Comparison of ENCODE assay signal across 1 cellular context in the genomic region with DNA sequence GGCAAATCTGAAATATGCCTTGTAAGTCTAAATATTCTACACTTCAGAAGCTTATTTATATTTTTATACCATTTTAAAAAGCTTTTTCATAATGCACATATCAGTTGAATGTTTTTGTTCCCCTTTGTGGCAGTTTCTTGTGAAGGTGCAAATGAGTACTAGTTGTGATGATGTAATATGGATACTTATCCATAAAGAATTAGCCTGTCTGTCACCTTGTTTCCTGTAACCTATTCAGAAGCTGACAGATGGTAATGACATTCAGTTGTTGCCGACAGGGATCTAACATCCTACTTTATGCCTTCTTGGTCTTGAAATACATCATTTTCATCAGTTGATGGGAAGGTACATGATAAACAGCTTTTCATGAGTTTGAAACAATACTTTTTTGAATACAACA.
A peak's percentile ranks its signal among the peaks of the same experiment; 100 is the strongest.
TF ChIP-seq lines count a peak whose summit lies in the region.

No MANE protein-coding gene starts in this region.

TF ChIP-seq in HEK293, 187 proteins besides CTCF, POLR2A, EP300 and RAD21 (continued from another document):
- TF ChIP-seq, protein P1, sequence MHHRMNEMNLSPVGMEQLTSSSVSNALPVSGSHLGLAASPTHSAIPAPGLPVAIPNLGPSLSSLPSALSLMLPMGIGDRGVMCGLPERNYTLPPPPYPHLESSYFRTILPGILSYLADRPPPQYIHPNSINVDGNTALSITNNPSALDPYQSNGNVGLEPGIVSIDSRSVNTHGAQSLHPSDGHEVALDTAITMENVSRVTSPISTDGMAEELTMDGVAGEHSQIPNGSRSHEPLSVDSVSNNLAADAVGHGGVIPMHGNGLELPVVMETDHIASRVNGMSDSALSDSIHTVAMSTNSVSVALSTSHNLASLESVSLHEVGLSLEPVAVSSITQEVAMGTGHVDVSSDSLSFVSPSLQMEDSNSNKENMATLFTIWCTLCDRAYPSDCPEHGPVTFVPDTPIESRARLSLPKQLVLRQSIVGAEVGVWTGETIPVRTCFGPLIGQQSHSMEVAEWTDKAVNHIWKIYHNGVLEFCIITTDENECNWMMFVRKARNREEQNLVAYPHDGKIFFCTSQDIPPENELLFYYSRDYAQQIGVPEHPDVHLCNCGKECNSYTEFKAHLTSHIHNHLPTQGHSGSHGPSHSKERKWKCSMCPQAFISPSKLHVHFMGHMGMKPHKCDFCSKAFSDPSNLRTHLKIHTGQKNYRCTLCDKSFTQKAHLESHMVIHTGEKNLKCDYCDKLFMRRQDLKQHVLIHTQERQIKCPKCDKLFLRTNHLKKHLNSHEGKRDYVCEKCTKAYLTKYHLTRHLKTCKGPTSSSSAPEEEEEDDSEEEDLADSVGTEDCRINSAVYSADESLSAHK (tag by site-specific recombination; IDR thresholded peaks at IDR 0.05), result 0 out of 2 replicates have a peak, but pooled peaks have one; percentile 28
- TF ChIP-seq KLF16 (tag by site-specific recombination; IDR thresholded peaks at IDR 0.05) (no peak), OSR2 (tag by site-specific recombination; IDR thresholded peaks at IDR 0.05) (peak; percentile 35; the same call in 1 of the 2 replicates), HIC1 (tag by site-specific recombination; IDR thresholded peaks at IDR 0.05) (no peak), ZBTB17 (tag by site-specific recombination; IDR thresholded peaks at IDR 0.05) (no peak), ZNF112 (tag by site-specific recombination; IDR thresholded peaks at IDR 0.05) (no peak), ZNF10 (tag by site-specific recombination; IDR thresholded peaks at IDR 0.05) (peak; percentile 84), BCL6B (tag by site-specific recombination; IDR thresholded peaks at IDR 0.05) (no peak), ZNF138 (tag by site-specific recombination; IDR thresholded peaks at IDR 0.05; ENCODE audit: borderline replicate concordance) (no peak), ZNF768 (tag by site-specific recombination; IDR thresholded peaks at IDR 0.05) (no peak), MZF1 (tag by site-specific recombination; IDR thresholded peaks at IDR 0.05; ENCODE audit: borderline replicate concordance) (no peak), PRDM1 (tag by site-specific recombination; IDR thresholded peaks at IDR 0.05) (no peak), ZFP37 (tag by site-specific recombination; IDR thresholded peaks at IDR 0.05) (no peak), ZNF362 (tag by site-specific recombination; IDR thresholded peaks at IDR 0.05) (no peak), ZNF664 (tag by site-specific recombination; IDR thresholded peaks at IDR 0.05) (no peak), ZNF24 (tag by site-specific recombination; IDR thresholded peaks at IDR 0.05) (no peak), ZNF274 (IDR thresholded peaks at IDR 0.05; ENCODE audit: low read length) (no peak), ZNF274 (tag by site-specific recombination; IDR thresholded peaks at IDR 0.05; ENCODE audit: borderline replicate concordance) (no peak)
- TF ChIP-seq, protein P2, sequence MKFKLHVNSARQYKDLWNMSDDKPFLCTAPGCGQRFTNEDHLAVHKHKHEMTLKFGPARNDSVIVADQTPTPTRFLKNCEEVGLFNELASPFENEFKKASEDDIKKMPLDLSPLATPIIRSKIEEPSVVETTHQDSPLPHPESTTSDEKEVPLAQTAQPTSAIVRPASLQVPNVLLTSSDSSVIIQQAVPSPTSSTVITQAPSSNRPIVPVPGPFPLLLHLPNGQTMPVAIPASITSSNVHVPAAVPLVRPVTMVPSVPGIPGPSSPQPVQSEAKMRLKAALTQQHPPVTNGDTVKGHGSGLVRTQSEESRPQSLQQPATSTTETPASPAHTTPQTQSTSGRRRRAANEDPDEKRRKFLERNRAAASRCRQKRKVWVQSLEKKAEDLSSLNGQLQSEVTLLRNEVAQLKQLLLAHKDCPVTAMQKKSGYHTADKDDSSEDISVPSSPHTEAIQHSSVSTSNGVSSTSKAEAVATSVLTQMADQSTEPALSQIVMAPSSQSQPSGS (tag by site-specific recombination; IDR thresholded peaks at IDR 0.05; ENCODE audit: low read depth), result peak; percentile 47; the same call in 1 of the 2 replicates
- TF ChIP-seq, protein P3, sequence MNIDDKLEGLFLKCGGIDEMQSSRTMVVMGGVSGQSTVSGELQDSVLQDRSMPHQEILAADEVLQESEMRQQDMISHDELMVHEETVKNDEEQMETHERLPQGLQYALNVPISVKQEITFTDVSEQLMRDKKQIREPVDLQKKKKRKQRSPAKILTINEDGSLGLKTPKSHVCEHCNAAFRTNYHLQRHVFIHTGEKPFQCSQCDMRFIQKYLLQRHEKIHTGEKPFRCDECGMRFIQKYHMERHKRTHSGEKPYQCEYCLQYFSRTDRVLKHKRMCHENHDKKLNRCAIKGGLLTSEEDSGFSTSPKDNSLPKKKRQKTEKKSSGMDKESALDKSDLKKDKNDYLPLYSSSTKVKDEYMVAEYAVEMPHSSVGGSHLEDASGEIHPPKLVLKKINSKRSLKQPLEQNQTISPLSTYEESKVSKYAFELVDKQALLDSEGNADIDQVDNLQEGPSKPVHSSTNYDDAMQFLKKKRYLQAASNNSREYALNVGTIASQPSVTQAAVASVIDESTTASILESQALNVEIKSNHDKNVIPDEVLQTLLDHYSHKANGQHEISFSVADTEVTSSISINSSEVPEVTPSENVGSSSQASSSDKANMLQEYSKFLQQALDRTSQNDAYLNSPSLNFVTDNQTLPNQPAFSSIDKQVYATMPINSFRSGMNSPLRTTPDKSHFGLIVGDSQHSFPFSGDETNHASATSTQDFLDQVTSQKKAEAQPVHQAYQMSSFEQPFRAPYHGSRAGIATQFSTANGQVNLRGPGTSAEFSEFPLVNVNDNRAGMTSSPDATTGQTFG (tag by site-specific recombination; IDR thresholded peaks at IDR 0.05; ENCODE audit: borderline replicate concordance), result no peak
